Comparison of ENCODE assay signal across 11 cellular contexts in genomic region chr3:36989568-36989967, GRCh38. TPM values are rescaled to one million over a fixed set of nuclear protein-coding genes. Genes with fewer than 3 reads are reported as not detected.
DNase-seq lines count a peak whose midpoint lies in the region; ATAC-seq and TF ChIP-seq lines count a peak whose summit lies in the region.
"Had no signal": no experiment of that assay in that cellular context is flagged by ENCODE, and none has a peak within 500 bp of the region (broad histone marks: within the 10 kb centered on the region; RNA-seq: fewer than 3 reads in every experiment).

No MANE protein-coding gene starts in this region.

- ATAC-seq in left cardiac atrium (no peak), lower lobe of right lung (no peak), thoracic aorta (ENCODE audit: insufficient number of reproducible peaks, low FRiP score, low read depth) (no peak), GM19455 (IDR thresholded peaks at IDR 0.05; ENCODE audit: unreplicated experiment) (no peak)

- no peak for DNase-seq in left ventricle myocardium inferior
- DNase-seq in left cardiac atrium: no peak
- no peak for DNase-seq in ascending aorta (ENCODE audit: low spot score in 2 of 2)
- no peak for DNase-seq in lower lobe of right lung
- no peak for DNase-seq in thoracic aorta (ENCODE audit: low spot score)
- DNase-seq in thyroid gland: no peak
- DNase-seq in HuH-7 (ENCODE audit: low spot score): no peak
- DNase-seq: amniotic stem cell, occipital lobe had no signal

- TF ChIP-seq CTCF in left ventricle myocardium inferior (IDR thresholded peaks at IDR 0.05; ENCODE audit: borderline replicate concordance) (no peak), ascending aorta (IDR thresholded peaks at IDR 0.05) (no peak), lower lobe of right lung (IDR thresholded peaks at IDR 0.05) (no peak), thoracic aorta (IDR thresholded peaks at IDR 0.05) (no peak), thyroid gland (IDR thresholded peaks at IDR 0.05) (no peak)

- H3K36me3 ChIP-seq in left ventricle myocardium inferior (peaks cover 32% of the 10 kb centered on the region), ascending aorta (peaks cover 28 to 29% of the 10 kb centered on the region in 2 donors), lower lobe of right lung (peaks cover 41% of the 10 kb centered on the region), thoracic aorta (peaks cover 17% of the 10 kb centered on the region), thyroid gland (peaks cover 14 to 19% of the 10 kb centered on the region in 2 donors)

- no peak overlapping the region for H3K27ac ChIP-seq in left ventricle myocardium inferior (replicated peaks)
- H3K27ac ChIP-seq in ascending aorta: no peak overlapping the region
- no peak overlapping the region for H3K27ac ChIP-seq in lower lobe of right lung
- no peak overlapping the region for H3K27ac ChIP-seq in thoracic aorta
- peak overlapping the region in 1 of 3 donors; percentile 2 for H3K27ac ChIP-seq in thyroid gland
- H3K27ac ChIP-seq: VCaP had no signal

- intact Hi-C loops in left ventricle myocardium inferior (cut with micrococcal nuclease) (no loop called here), left cardiac atrium (cut with DNase I) (no loop called here), ascending aorta (cut with DNase I) (no loop called here), lower lobe of right lung (cut with DNase I) (no loop called here), thyroid gland (cut with DNase I) (no loop called here)

- H3K9me3 ChIP-seq in left ventricle myocardium inferior (replicated peaks): no peaks in the 10 kb centered on the region
- no peaks in the 10 kb centered on the region for H3K9me3 ChIP-seq in ascending aorta
- H3K9me3 ChIP-seq in lower lobe of right lung: no peaks in the 10 kb centered on the region
- no peaks in the 10 kb centered on the region for H3K9me3 ChIP-seq in thoracic aorta
- H3K9me3 ChIP-seq in thyroid gland: no peaks in the 10 kb centered on the region

- H3K27me3 ChIP-seq in left ventricle myocardium inferior (ENCODE audit: low read depth) (no peaks in the 10 kb centered on the region), ascending aorta (no peaks in the 10 kb centered on the region), lower lobe of right lung (ENCODE audit: low read depth) (no peaks in the 10 kb centered on the region), thoracic aorta (replicated peaks; ENCODE audit: insufficient read depth) (no peaks in the 10 kb centered on the region), thyroid gland (no peaks in the 10 kb centered on the region)

- H3K4me3 ChIP-seq in left ventricle myocardium inferior (peak overlapping the region; percentile 79), ascending aorta (peak overlapping the region; percentile 70 to 81), lower lobe of right lung (peak overlapping the region; percentile 81), thoracic aorta (peak overlapping the region; percentile 90), thyroid gland (replicated peaks in 1 of 3) (no peak overlapping the region)

- no peak for TF ChIP-seq POLR2A in thyroid gland (IDR thresholded peaks at IDR 0.05)

- H3K4me1 ChIP-seq in left ventricle myocardium inferior (peaks cover 60% of the 10 kb centered on the region), ascending aorta (peaks cover 17 to 38% of the 10 kb centered on the region in 2 donors), lower lobe of right lung (peaks cover 50% of the 10 kb centered on the region), thoracic aorta (ENCODE audit: control insufficient read depth in 1 of 2, low read depth in 2 of 2) (peaks cover 34 to 55% of the 10 kb centered on the region in 2 donors), thyroid gland (peaks cover 40 to 50% of the 10 kb centered on the region in 2 donors)

RNA-seq across cellular contexts. Expression of gene EPM2AIP1, which starts 3.4 kb away (rescaled TPM):
- total RNA-seq in left ventricle myocardium inferior: 25.4 TPM
- total RNA-seq in left cardiac atrium: 10 to 100 TPM; 15.3 to 17.1 TPM
- 1.9 TPM for total RNA-seq in ascending aorta
- 18.4 TPM for total RNA-seq in lower lobe of right lung
- 10 to 100 TPM; 11.2 to 32.6 TPM for total RNA-seq in thoracic aorta
- total RNA-seq in thyroid gland: 10 to 100 TPM; 25.3 to 48.0 (median 35.0) TPM

RNA-seq across cellular contexts. Expression of gene MLH1, which starts 3.8 kb away (rescaled TPM):
- 55.6 TPM for total RNA-seq in left ventricle myocardium inferior
- 10 to 100 TPM; 31.6 to 31.9 TPM for total RNA-seq in left cardiac atrium
- 18.0 TPM for total RNA-seq in ascending aorta
- total RNA-seq in lower lobe of right lung: 26.3 TPM
- total RNA-seq in thoracic aorta: 10 to 100 TPM; 33.6 to 75.6 TPM
- total RNA-seq in thyroid gland: 10 to 100 TPM; 32.1 to 65.7 (median 54.3) TPM

RNA-seq across cellular contexts. Expression of gene TRANK1, which starts 44.7 kb away (rescaled TPM):
- total RNA-seq in left ventricle myocardium inferior (6.6 TPM), left cardiac atrium (10 to 100 TPM in 1 of 2 donors, 1 to 10 TPM in 1; 7.6 to 12.1 TPM), ascending aorta (14.8 TPM), lower lobe of right lung (36.9 TPM), thoracic aorta (10 to 100 TPM; 21.3 to 31.6 TPM), thyroid gland (10 to 100 TPM; 11.7 to 26.3 (median 18.5) TPM)

Comparison
In these comparisons a context has a peak if more than half of its experiments do, and no peak if none do; other contexts are left out.
1. H3K4me3 ChIP-seq: peak in left ventricle myocardium inferior (single experiment), ascending aorta (2 of 2), lower lobe of right lung (single experiment) and thoracic aorta (single experiment); none in thyroid gland (0 of 3).